Comparison of ENCODE assay signal across 11 cellular contexts in the genomic region with DNA sequence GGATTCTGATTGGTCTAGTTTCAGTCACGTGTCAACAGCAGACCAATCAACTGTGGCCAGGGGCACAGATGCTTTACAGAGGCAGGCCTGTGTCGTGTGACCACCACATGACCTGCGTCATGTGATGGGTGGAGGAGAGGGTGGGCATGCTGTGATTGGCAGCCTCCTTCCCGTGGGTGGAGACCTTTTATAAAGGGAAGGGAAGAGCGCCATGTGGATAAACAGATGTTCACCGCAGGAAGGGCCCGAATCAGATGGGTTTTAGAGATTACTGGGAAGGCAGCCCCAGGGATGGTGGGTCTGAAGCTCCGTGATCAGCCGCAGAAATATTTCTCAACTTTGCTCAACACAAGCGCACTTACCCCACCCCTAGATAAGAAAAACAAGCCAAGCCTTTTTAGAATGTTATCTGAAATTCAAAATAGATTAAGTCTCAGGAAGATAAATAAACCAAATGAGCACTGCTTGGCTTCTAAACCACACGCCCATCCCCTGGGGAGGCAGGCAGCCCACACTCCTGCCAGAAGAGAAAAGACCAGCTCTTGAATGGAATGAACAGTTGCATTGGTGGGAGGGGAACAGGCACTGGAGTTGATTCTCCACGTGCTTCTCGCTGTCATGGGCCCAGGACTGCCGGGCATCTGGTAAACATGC. TPM values are rescaled to one million over a fixed set of nuclear protein-coding genes. Genes with fewer than 3 reads are reported as not detected.
A peak's percentile ranks its signal among the peaks of the same experiment; 100 is the strongest.
DNase-seq lines count a peak whose midpoint lies in the region; ATAC-seq and TF ChIP-seq lines count a peak whose summit lies in the region.
"Had no signal": no experiment of that assay in that cellular context is flagged by ENCODE, and none has a peak within 500 bp of the region (broad histone marks: within the 10 kb centered on the region; RNA-seq: fewer than 3 reads in every experiment).

No MANE protein-coding gene starts in this region.

- H2BK5ac ChIP-seq in mesendoderm (ENCODE audit: low read length): no peak overlapping the region

- no peak overlapping the region for H3K4me2 ChIP-seq in mesendoderm (ENCODE audit: low read length)

- peak overlapping the region; percentile 15 for H3K27ac ChIP-seq in mesendoderm (ENCODE audit: low read depth, low read length)
- H3K27ac ChIP-seq: psoas muscle had no signal

- H2BK15ac ChIP-seq in mesendoderm (replicated peaks; ENCODE audit: low read depth): no peak overlapping the region

- no peak overlapping the region for H3K4me3 ChIP-seq in cardiac fibroblast (replicated peaks in 1 of 2; ENCODE audit: low read depth in 2 of 2, low read length in 2 of 2)
- H3K4me3 ChIP-seq in mesendoderm (ENCODE audit: low read length): no peak overlapping the region
- H3K4me3 ChIP-seq: psoas muscle had no signal

- H3K9ac ChIP-seq in mesendoderm (ENCODE audit: low read length): no peak overlapping the region

- no peak overlapping the region for H3K4ac ChIP-seq in mesendoderm (ENCODE audit: low read depth, low read length)

- H3K36me3 ChIP-seq in mesendoderm (ENCODE audit: control insufficient read depth, insufficient read depth, low read length): no peaks in the 10 kb centered on the region

- WGBS in mesendoderm (ENCODE audit: extremely low coverage, insufficient coverage, low lambda C conversion rate): no CpG with 5 or more reads among the region's 14 CpGs

- DNase-seq in AG09319 (ENCODE audit: extremely low read depth, low read depth) (peak; percentile 76), KG1 (lab: John Stamatoyannopoulos, UW) (peak; percentile 32), cardiac fibroblast (ENCODE audit: low read depth in 2 of 2) (peak; percentile 77 to 98), mesendoderm (peak; percentile 97), left lobe of liver (ENCODE audit: low spot score) (no peak), GM13976 (ENCODE audit: low spot score) (no peak)
- DNase-seq: cortex of kidney, DND-41, psoas muscle had no signal

- no peaks in the 10 kb centered on the region for H3K79me1 ChIP-seq in mesendoderm (ENCODE audit: low read length)

- no peak overlapping the region for H3K56ac ChIP-seq in mesendoderm (ENCODE audit: low read length)

- H2BK120ac ChIP-seq in mesendoderm (ENCODE audit: low read depth, low read length): no peak overlapping the region

- no peaks in the 10 kb centered on the region for H3K27me3 ChIP-seq in mesendoderm (ENCODE audit: insufficient read depth, low read length, poor library complexity)

- TF ChIP-seq CTCF in AG09319 (IDR thresholded peaks at IDR 0.05; ENCODE audit: low read depth, low read length) (no peak), cardiac fibroblast (IDR thresholded peaks at IDR 0.05; ENCODE audit: low read depth, low read length) (no peak), GM13976 (IDR thresholded peaks at IDR 0.05; ENCODE audit: borderline replicate concordance, control extremely low read depth, extremely low read depth, insufficient read depth, missing control alignments) (no peak)

- ATAC-seq in GM21529 (IDR thresholded peaks at IDR 0.05; ENCODE audit: unreplicated experiment) (no peak), GM18861 (IDR thresholded peaks at IDR 0.05; ENCODE audit: unreplicated experiment) (no peak), left lobe of liver (no peak)

- H3K23ac ChIP-seq in mesendoderm (ENCODE audit: low read length): no peak overlapping the region

- no peak overlapping the region for H2AK5ac ChIP-seq in mesendoderm (ENCODE audit: low read length)

- H3K4me1 ChIP-seq in mesendoderm (ENCODE audit: control insufficient read depth, low read depth, low read length): peaks cover 6% of the 10 kb centered on the region
- H3K4me1 ChIP-seq: psoas muscle had no signal

- peak overlapping the region; percentile 46 for H3K18ac ChIP-seq in mesendoderm (ENCODE audit: low read length)

- in situ Hi-C loops in GM13976 (cut with MboI; ENCODE audit: low sequenced_read_pairs, unreplicated experiment): no loop called here

- H3K79me2 ChIP-seq in mesendoderm (ENCODE audit: control insufficient read depth, insufficient read depth, low read length): no peaks in the 10 kb centered on the region

- H4K8ac ChIP-seq in mesendoderm (ENCODE audit: low read depth, low read length): no peak overlapping the region

- H4K5ac ChIP-seq in mesendoderm (ENCODE audit: low read length): no peak overlapping the region

RNA-seq across cellular contexts. Expression of a gene that starts 43.6 kb away (rescaled TPM):
- polyA plus RNA-seq in mesendoderm (2013, experiment 1 of 2): 0.25 TPM
- 0.10 TPM for polyA plus RNA-seq in mesendoderm (2013, experiment 2 of 2)
- total RNA-seq in left lobe of liver: 0.35 TPM

Comparison
In these comparisons a context has a peak if more than half of its experiments do, and no peak if none do; other contexts are left out.
1. DNase-seq: peak in AG09319 (single experiment), KG1 (single experiment), cardiac fibroblast (2 of 2) and mesendoderm (single experiment); none in left lobe of liver (single experiment) and GM13976 (single experiment).